Comparison of ENCODE assay signal across 8 cellular contexts in the genomic region with DNA sequence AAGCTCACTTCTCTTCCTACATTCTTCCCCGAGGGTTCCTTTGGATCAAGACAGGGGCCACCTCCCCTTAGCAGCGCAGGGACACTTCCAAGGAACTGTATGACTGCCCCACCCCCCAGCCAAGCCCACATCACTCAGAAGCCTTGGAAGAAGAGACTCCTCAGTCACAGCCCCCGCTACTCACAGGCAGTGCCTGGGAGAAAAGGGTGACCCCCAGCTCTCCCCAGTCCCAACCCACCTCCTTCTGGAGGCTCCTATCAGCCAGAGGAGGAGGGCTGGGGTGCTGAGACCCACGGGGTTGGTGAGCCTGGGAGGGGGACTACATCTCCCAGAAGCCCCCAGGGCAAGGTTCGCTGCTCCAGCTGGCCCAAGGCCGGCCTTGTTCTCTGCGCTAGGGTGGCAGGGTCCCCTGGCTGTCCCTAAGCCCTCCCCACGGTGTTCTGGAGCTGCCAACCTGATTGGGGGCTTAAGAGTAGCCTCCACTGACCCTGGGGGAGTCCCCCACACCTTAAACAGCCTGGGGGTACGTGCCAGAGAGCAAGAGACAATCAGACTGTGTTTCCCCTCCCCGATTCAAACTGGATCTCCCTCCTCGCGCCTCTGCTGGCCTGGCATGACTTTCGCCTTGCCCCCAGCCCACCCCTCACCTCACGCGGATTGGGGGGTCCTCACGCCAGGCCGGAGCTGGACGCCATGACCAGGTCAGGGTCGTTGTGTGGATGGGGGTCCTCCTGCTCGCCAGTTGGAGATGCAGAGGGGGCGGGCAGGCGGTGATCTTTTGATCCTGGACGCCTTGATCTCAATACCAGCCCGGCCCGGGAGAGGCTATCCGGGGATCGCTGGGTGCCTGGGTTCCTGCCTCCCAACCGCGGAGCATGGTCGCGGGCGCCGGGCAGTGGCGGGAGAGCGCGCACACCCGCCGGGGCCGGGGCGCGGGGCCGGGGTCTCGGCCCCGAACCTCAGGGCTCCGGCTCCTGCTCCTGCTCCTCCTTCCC. TPM values are rescaled to one million over a fixed set of nuclear protein-coding genes. Genes with fewer than 3 reads are reported as not detected.
A peak's percentile ranks its signal among the peaks of the same experiment; 100 is the strongest.
DNase-seq lines count a peak whose midpoint lies in the region; ATAC-seq, FAIRE-seq and TF ChIP-seq lines count a peak whose summit lies in the region.

No MANE protein-coding gene starts in this region.

- peaks cover 54% of the 10 kb centered on the region for H4K20me1 ChIP-seq in BLaER1

- peak overlapping the region; percentile 95 for H3K9ac ChIP-seq in BLaER1

- H3K9me3 ChIP-seq in BLaER1: no peaks in the 10 kb centered on the region
- H3K9me3 ChIP-seq in thoracic aorta: no peaks in the 10 kb centered on the region

- H3K9me3 Mint-ChIP-seq in T-helper 1 cell treated with Interleukin-12 subunit alpha and Interleukin-12 subunit beta and Interleukin-4 antibody, amounts not matched to agents 30 μg/mL and 1 μg/mL, for 36 hours: no peaks in the 10 kb centered on the region
- no peaks in the 10 kb centered on the region for H3K9me3 Mint-ChIP-seq in dendritic cell treated with granulocyte-macrophage colony-stimulating factor and Interleukin-4, amounts not matched to agents 40 ng/mL and 50 ng/mL, for 4 days

- peak; percentile 59 for FAIRE-seq in GM19239 (lab: Jason Lieb, UNC)

- H3K4me1 ChIP-seq in BLaER1 (peaks cover 67% of the 10 kb centered on the region), thoracic aorta (ENCODE audit: control insufficient read depth in 1 of 2, low read depth in 2 of 2) (peaks cover 33 to 63% of the 10 kb centered on the region in 2 donors)

- ATAC-seq in thoracic aorta (ENCODE audit: insufficient number of reproducible peaks, low FRiP score, low read depth) (no peak), GM19035 (IDR thresholded peaks at IDR 0.05; ENCODE audit: unreplicated experiment) (no peak), HG03097 (IDR thresholded peaks at IDR 0.05; ENCODE audit: low FRiP score, unreplicated experiment) (no peak)

- DNase-seq in GM19239 (ENCODE audit: insufficient read length, low spot score): peak; percentile 82
- DNase-seq in medulla oblongata (ENCODE audit: extremely low spot score): peak; percentile 65
- no peak for DNase-seq in thoracic aorta (ENCODE audit: low spot score)

- peaks cover 49% of the 10 kb centered on the region for H3K4me1 Mint-ChIP-seq in T-helper 1 cell treated with Interleukin-12 subunit alpha and Interleukin-12 subunit beta and Interleukin-4 antibody, amounts not matched to agents 30 μg/mL and 1 μg/mL, for 36 hours (ENCODE audit: low read depth)
- H3K4me1 Mint-ChIP-seq in dendritic cell treated with granulocyte-macrophage colony-stimulating factor and Interleukin-4, amounts not matched to agents 40 ng/mL and 50 ng/mL, for 4 days (ENCODE audit: low read depth): peaks cover 93% of the 10 kb centered on the region

- H3K27me3 Mint-ChIP-seq in T-helper 1 cell treated with Interleukin-12 subunit alpha and Interleukin-12 subunit beta and Interleukin-4 antibody, amounts not matched to agents 30 μg/mL and 1 μg/mL, for 36 hours (ENCODE audit: low read depth): no peaks in the 10 kb centered on the region
- peaks cover 22% of the 10 kb centered on the region for H3K27me3 Mint-ChIP-seq in dendritic cell treated with granulocyte-macrophage colony-stimulating factor and Interleukin-4, amounts not matched to agents 40 ng/mL and 50 ng/mL, for 4 days

- no peak for TF ChIP-seq CTCF in thoracic aorta (IDR thresholded peaks at IDR 0.05)

- peak overlapping the region; percentile 84 for H3K27ac Mint-ChIP-seq in T-helper 1 cell treated with Interleukin-12 subunit alpha and Interleukin-12 subunit beta and Interleukin-4 antibody, amounts not matched to agents 30 μg/mL and 1 μg/mL, for 36 hours
- H3K27ac Mint-ChIP-seq in dendritic cell treated with granulocyte-macrophage colony-stimulating factor and Interleukin-4, amounts not matched to agents 40 ng/mL and 50 ng/mL, for 4 days: peak overlapping the region; percentile 55

- H3K4me3 Mint-ChIP-seq in T-helper 1 cell treated with Interleukin-12 subunit alpha and Interleukin-12 subunit beta and Interleukin-4 antibody, amounts not matched to agents 30 μg/mL and 1 μg/mL, for 36 hours: peak overlapping the region; percentile 95
- H3K4me3 Mint-ChIP-seq in dendritic cell treated with granulocyte-macrophage colony-stimulating factor and Interleukin-4, amounts not matched to agents 40 ng/mL and 50 ng/mL, for 4 days: peak overlapping the region; percentile 87

- H3K36me3 ChIP-seq in BLaER1 (no peaks in the 10 kb centered on the region), thoracic aorta (no peaks in the 10 kb centered on the region)

- H3K36me3 Mint-ChIP-seq in T-helper 1 cell treated with Interleukin-12 subunit alpha and Interleukin-12 subunit beta and Interleukin-4 antibody, amounts not matched to agents 30 μg/mL and 1 μg/mL, for 36 hours (ENCODE audit: low read depth): peaks cover 12% of the 10 kb centered on the region
- peaks cover 9% of the 10 kb centered on the region for H3K36me3 Mint-ChIP-seq in dendritic cell treated with granulocyte-macrophage colony-stimulating factor and Interleukin-4, amounts not matched to agents 40 ng/mL and 50 ng/mL, for 4 days (ENCODE audit: low read depth)

- H3K4me2 ChIP-seq in BLaER1: peak overlapping the region; percentile 99

- H3K27ac ChIP-seq in BLaER1: peak overlapping the region; percentile 90
- peak overlapping the region; percentile 93 to 96 for H3K27ac ChIP-seq in thoracic aorta

- peak overlapping the region; percentile 99 for H3K4me3 ChIP-seq in BLaER1
- H3K4me3 ChIP-seq in thoracic aorta: peak overlapping the region; percentile 98

- intact Hi-C loops in dendritic cell treated with granulocyte-macrophage colony-stimulating factor and Interleukin-4, amounts not matched to agents 40 ng/mL and 50 ng/mL, for 4 days (cut with micrococcal nuclease): loop anchor here (5.0 kb wide), 1 partner anchor 133 kb away; the partner anchor contains the start of gene DDX6

- no peaks in the 10 kb centered on the region for H3K27me3 ChIP-seq in BLaER1
- no peaks in the 10 kb centered on the region for H3K27me3 ChIP-seq in thoracic aorta (replicated peaks; ENCODE audit: insufficient read depth)

RNA-seq across cellular contexts. Expression of gene BCL9L, which starts 0.8 kb away (rescaled TPM):
- 10 to 100 TPM; 28.6 to 68.8 TPM for total RNA-seq in thoracic aorta

RNA-seq across cellular contexts. Expression of gene UPK2, which starts 31.2 kb away (rescaled TPM):
- not detected for total RNA-seq in thoracic aorta

RNA-seq across cellular contexts. Expression of gene CXCR5, which starts 41.2 kb away (rescaled TPM):
- not detected for total RNA-seq in thoracic aorta

RNA-seq across cellular contexts. Expression of gene FOXR1, which starts 46.7 kb away (rescaled TPM):
- total RNA-seq in thoracic aorta: not detected
